8 cellular contexts compared by ENCODE assay signal in the genomic region with DNA sequence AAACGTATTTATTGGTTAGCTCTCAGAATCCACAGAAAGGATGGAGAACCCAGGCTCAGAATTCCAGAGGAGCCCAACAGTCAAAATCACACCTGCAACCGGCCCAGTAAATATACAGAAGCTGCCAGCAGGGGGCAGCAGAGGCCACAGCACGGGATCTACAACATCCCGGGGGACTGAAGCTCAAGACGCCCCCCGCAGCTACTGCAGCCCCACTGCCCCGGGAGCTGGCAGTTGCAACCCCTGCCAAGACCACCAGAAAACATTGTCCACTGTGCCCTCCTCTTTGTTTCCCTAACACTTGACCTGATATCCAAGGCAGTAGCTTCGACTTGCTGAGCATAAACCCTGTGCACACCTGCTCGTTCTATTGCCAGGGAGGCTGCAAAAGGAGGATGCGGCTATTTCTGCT. TPM values are rescaled to one million over a fixed set of nuclear protein-coding genes. Genes with fewer than 3 reads are reported as not detected.
A peak's percentile ranks its signal among the peaks of the same experiment; 100 is the strongest.
DNase-seq lines count a peak whose midpoint lies in the region; ATAC-seq, FAIRE-seq and TF ChIP-seq lines count a peak whose summit lies in the region.
"Not testable (repeated sequence)": the region's sequence is repeated elsewhere in the genome, so short reads cannot be mapped to it uniquely, and the experiment has no call there.

No MANE protein-coding gene starts in this region.

- not testable (repeated sequence) for H3K27me3 ChIP-seq in astrocyte (ENCODE audit: insufficient read depth, low read length); heart right ventricle; pancreas

- H3K4me3 ChIP-seq in astrocyte (ENCODE audit: insufficient read depth, low read depth, low read length); heart right ventricle; pancreas: not testable (repeated sequence)

- H3K27ac Mint-ChIP-seq in astrocyte (ENCODE audit: unreplicated experiment); stimulated activated effector memory CD8-positive, alpha-beta T cell treated with anti-CD3 and anti-CD28 coated beads, Interleukin-12 subunit alpha, Interleukin-12 subunit beta, amount 100 ng/mL, for 72 hours: not testable (repeated sequence)

- H3K27ac ChIP-seq in astrocyte (ENCODE audit: low read depth, low read length); heart right ventricle; pancreas: not testable (repeated sequence)

- ATAC-seq in HG03280 (IDR thresholded peaks at IDR 0.05; ENCODE audit: unreplicated experiment), result peak; percentile 55
- peak in 7 of 8 donors; percentile 24 to 65 (median 57) for ATAC-seq in heart right ventricle
- peak in 3 of 4 donors; percentile 45 to 68 (median 59) for ATAC-seq in pancreas
- ATAC-seq in stimulated activated effector memory CD8-positive, alpha-beta T cell treated with anti-CD3 and anti-CD28 coated beads, Interleukin-12 subunit alpha, Interleukin-12 subunit beta, amount 100 ng/mL, for 72 hours, result peak; percentile 66

- H3K9ac ChIP-seq in astrocyte (ENCODE audit: low read length), result not testable (repeated sequence)

- not testable (repeated sequence) for H2AFZ ChIP-seq in astrocyte (ENCODE audit: low read depth, low read length)

- not testable (repeated sequence) for FAIRE-seq in astrocyte (lab: Jason Lieb, UNC); pancreas (lab: Jason Lieb, UNC)

- intact Hi-C loops in heart right ventricle (cut with DNase I), result loop anchor here in 1 of 10 donors (10.0 kb wide), 1 partner anchor 55 kb away; the partner anchor contains the start of gene GJC3
- intact Hi-C loops in pancreas (cut with DNase I), result loop anchor here in 1 of 3 donors (10.0 kb wide), 1 partner anchor 55 kb away; the partner anchor contains the start of gene GJC3

- H3K4me2 ChIP-seq in astrocyte (ENCODE audit: low read length), result not testable (repeated sequence)

- H3K27me3 Mint-ChIP-seq in astrocyte (ENCODE audit: low read depth, unreplicated experiment), result peaks cover 33% of the 10 kb centered on the region

- H4K20me1 ChIP-seq in astrocyte (ENCODE audit: insufficient read depth, low read length), result not testable (repeated sequence)

- H3K9me3 ChIP-seq in astrocyte (ENCODE audit: insufficient read depth, low read depth, low read length); heart right ventricle; pancreas: not testable (repeated sequence)

- not testable (repeated sequence) for H3K4me1 ChIP-seq in astrocyte (ENCODE audit: insufficient read depth, low read length); heart right ventricle; pancreas

- 20 to 28% methylated on average over 7 to 9 of the region's 10 CpGs for WGBS in heart right ventricle, 2 donors
- WGBS in pancreas, 2 donors, result 10 to 19% methylated on average over 6 to 10 of the region's 10 CpGs

- not testable (repeated sequence) for H3K4me3 Mint-ChIP-seq in astrocyte (ENCODE audit: unreplicated experiment); stimulated activated effector memory CD8-positive, alpha-beta T cell treated with anti-CD3 and anti-CD28 coated beads, Interleukin-12 subunit alpha, Interleukin-12 subunit beta, amount 100 ng/mL, for 72 hours

- H3K9me3 Mint-ChIP-seq in astrocyte (ENCODE audit: unreplicated experiment); stimulated activated effector memory CD8-positive, alpha-beta T cell treated with anti-CD3 and anti-CD28 coated beads, Interleukin-12 subunit alpha, Interleukin-12 subunit beta, amount 100 ng/mL, for 72 hours: not testable (repeated sequence)

- not testable (repeated sequence) for H3K4me1 Mint-ChIP-seq in astrocyte (ENCODE audit: low read depth, unreplicated experiment)
- peaks cover 19% of the 10 kb centered on the region for H3K4me1 Mint-ChIP-seq in stimulated activated effector memory CD8-positive, alpha-beta T cell treated with anti-CD3 and anti-CD28 coated beads, Interleukin-12 subunit alpha, Interleukin-12 subunit beta, amount 100 ng/mL, for 72 hours

- H3K36me3 Mint-ChIP-seq in astrocyte (ENCODE audit: low read depth, unreplicated experiment); stimulated activated effector memory CD8-positive, alpha-beta T cell treated with anti-CD3 and anti-CD28 coated beads, Interleukin-12 subunit alpha, Interleukin-12 subunit beta, amount 100 ng/mL, for 72 hours: not testable (repeated sequence)

- H3K79me2 ChIP-seq in astrocyte (ENCODE audit: insufficient read depth, low read length), result not testable (repeated sequence)

- DNase-seq in COLO668 (lab: John Stamatoyannopoulos, UW; ENCODE audit: unreplicated experiment), result peak; percentile 55
- DNase-seq in NCI-H82 (lab: John Stamatoyannopoulos, UW), result peak; percentile 65
- peak; percentile 60 to 69 for DNase-seq in activated CD4-positive, alpha-beta T cell treated with anti-CD3 and anti-CD28 coated beads for 4 hours
- DNase-seq in astrocyte (ENCODE audit: low read depth), result not testable (repeated sequence)
- peak; percentile 59 to 63 for DNase-seq in heart right ventricle
- peak in 3 of 6 donors; percentile 58 to 84 (median 67) for DNase-seq in pancreas
- peak; percentile 58 to 79 for DNase-seq in stimulated activated effector memory CD8-positive, alpha-beta T cell treated with anti-CD3 and anti-CD28 coated beads, Interleukin-12 subunit alpha, Interleukin-12 subunit beta, amount 100 ng/mL, for 72 hours (ENCODE audit: low spot score in 2 of 2)

- TF ChIP-seq CTCF in astrocyte (IDR thresholded peaks at IDR 0.05; ENCODE audit: insufficient read depth, low read depth, low read length), result peak; percentile 39
- peak; percentile 61 to 80 (median 74) for TF ChIP-seq CTCF in heart right ventricle (IDR thresholded peaks at IDR 0.05)
- TF ChIP-seq CTCF in pancreas (IDR thresholded peaks at IDR 0.05), result peak; percentile 66 to 80 (median 74)

- not testable (repeated sequence) for H3K36me3 ChIP-seq in astrocyte (ENCODE audit: insufficient read depth, low read length); heart right ventricle; pancreas

RNA-seq across cellular contexts. Expression of gene AZGP1, which starts 4.0 kb away (rescaled TPM):
- not detected in 2 replicates for total RNA-seq in astrocyte
- 100 to 1,000 TPM in 4 of 10 donors, 10 to 100 TPM in 6; 37.8 to 335 (median 74.4) TPM for total RNA-seq in heart right ventricle
- 100 to 1,000 TPM; 148 to 183 TPM for polyA plus RNA-seq in heart right ventricle
- total RNA-seq in pancreas, result 100 to 1,000 TPM; 174 to 262 (median 214) TPM
- 100 to 1,000 TPM; 362 to 686 TPM for polyA plus RNA-seq in pancreas

RNA-seq across cellular contexts. Expression of gene ZKSCAN1, which starts 35.6 kb away (rescaled TPM):
- total RNA-seq in astrocyte (70.3 and 70.8 TPM in 2 replicates), heart right ventricle (10 to 100 TPM; 37.4 to 68.9 (median 49.7) TPM), pancreas (10 to 100 TPM; 52.6 to 86.0 (median 68.2) TPM)
- polyA plus RNA-seq in heart right ventricle (10 to 100 TPM in 1 of 2 donors, 1 to 10 TPM in 1; 4.7 to 15.7 TPM), pancreas (10 to 100 TPM; 24.2 to 28.9 TPM)

RNA-seq across cellular contexts. Expression of gene GJC3, which starts 50.4 kb away (rescaled TPM):
- total RNA-seq in astrocyte (not detected in 2 replicates), heart right ventricle (under 1 TPM in 1 of 10 donors, not detected in 9; 0.44 TPM), pancreas (1 to 10 TPM in 4 of 6 donors, under 1 TPM in 2; 0.37 to 8.7 (median 4.7) TPM)
- polyA plus RNA-seq in heart right ventricle (under 1 TPM in 1 of 2 donors, not detected in 1; 0.29 TPM), pancreas (1 to 10 TPM; 4.2 to 4.6 TPM)

Comparison
In these comparisons a context has a peak if more than half of its experiments do, and no peak if none do; other contexts are left out.
1. RNA of gene AZGP1, which starts 4.0 kb away (total RNA-seq): 174 to 262 TPM in pancreas and 37.8 to 335 TPM in heart right ventricle; not detected in astrocyte; every median in the first group is over 10 times any median in the second.
2. Peak in every context shown above with its lines, with median percentiles within 50 percentile points of each other: ATAC-seq and CTCF ChIP-seq.